ENCODE assay signal across 10 cellular contexts in the genomic region with DNA sequence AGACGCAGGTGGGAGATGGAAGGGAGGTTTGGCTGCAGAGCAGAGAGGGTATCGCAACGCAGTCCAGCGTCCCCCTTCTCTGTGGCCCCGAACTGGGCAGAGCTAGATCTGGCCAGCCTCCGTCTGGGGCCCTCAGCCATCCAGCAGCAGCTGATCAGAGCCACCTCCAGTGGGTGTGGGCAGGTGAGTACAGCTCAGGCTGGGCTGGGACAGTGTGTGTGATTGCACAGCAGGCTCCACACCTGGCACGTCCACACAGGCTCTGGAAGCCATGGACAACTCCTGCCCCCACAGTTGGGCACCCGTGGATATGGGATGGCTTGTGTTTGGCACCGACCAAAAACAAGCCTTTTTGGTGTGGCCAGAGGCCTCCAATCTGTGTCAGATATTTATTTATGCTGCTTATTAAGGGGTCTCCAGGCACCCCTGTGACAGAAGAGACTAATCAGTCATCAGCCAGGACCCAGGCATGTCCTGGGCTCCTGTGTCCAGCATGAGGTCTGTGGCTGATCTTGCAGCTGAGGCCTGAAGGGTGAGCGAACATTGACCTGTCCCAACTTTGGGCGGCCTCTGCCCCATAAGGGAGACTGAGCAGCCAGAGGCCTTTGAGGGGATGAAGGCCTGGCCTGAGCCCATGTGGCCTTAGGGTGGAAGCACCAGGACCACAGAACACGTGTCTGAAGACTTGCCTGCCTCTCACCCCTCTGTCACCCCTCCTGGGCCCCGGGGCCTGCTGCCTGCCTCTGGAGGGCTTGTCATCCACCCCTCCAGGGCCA. TPM values are rescaled to one million over a fixed set of nuclear protein-coding genes. Genes with fewer than 3 reads are reported as not detected.
DNase-seq lines count a peak whose midpoint lies in the region; ATAC-seq and TF ChIP-seq lines count a peak whose summit lies in the region.
"Had no signal": no experiment of that assay in that cellular context is flagged by ENCODE, and none has a peak within 500 bp of the region (broad histone marks: within the 10 kb centered on the region; RNA-seq: fewer than 3 reads in every experiment).

No MANE protein-coding gene starts in this region.

- H3K4me3 ChIP-seq in adipocyte (ENCODE audit: low read length) = no peak overlapping the region
- no peak overlapping the region for H3K4me3 ChIP-seq in upper lobe of left lung

- peak overlapping the region; percentile 80 for H3K9ac ChIP-seq in adipocyte (ENCODE audit: low read length)

- no peak for DNase-seq in activated naive CD4-positive, alpha-beta T cell treated with anti-CD3 and anti-CD28 coated beads, Interleukin-2, amount 10 ng/mL, durations not matched to agents 7 days and 5 days
- DNase-seq in activated naive CD4-positive, alpha-beta T cell treated with anti-CD3 and anti-CD28 coated beads, Interleukin-2, amount 50 U/mL, for 16 hours = no peak
- no peak for DNase-seq in adipocyte (ENCODE audit: low read depth)
- no peak for DNase-seq in memory B cell (ENCODE audit: low spot score in 2 of 2)
- peak in 1 of 2 donors; percentile 48 for DNase-seq in upper lobe of left lung
- DNase-seq in endothelial cell (ENCODE audit: low spot score) = no peak
- DNase-seq in globus pallidus (ENCODE audit: low spot score) = no peak
- DNase-seq: NCI-H748 treated with DMSO at 0.1 percent for 48 hours had no signal

- H3K9me3 ChIP-seq in adipocyte (ENCODE audit: control insufficient read depth, low read length) (no peaks in the 10 kb centered on the region), upper lobe of left lung (no peaks in the 10 kb centered on the region)

- TF ChIP-seq EP300 in upper lobe of left lung (IDR thresholded peaks at IDR 0.05) = no peak

- peak overlapping the region; percentile 84 for H3K27ac Mint-ChIP-seq in activated naive CD4-positive, alpha-beta T cell treated with anti-CD3 and anti-CD28 coated beads, Interleukin-2, amount 10 ng/mL, durations not matched to agents 7 days and 5 days
- peak overlapping the region; percentile 74 for H3K27ac Mint-ChIP-seq in memory B cell
- no peak overlapping the region for H3K27ac Mint-ChIP-seq in endothelial cell (ENCODE audit: unreplicated experiment)

- peaks cover 32% of the 10 kb centered on the region for H3K4me1 ChIP-seq in adipocyte (ENCODE audit: control insufficient read depth, insufficient read depth, low read length)
- H3K4me1 ChIP-seq in upper lobe of left lung = peaks cover 10 to 33% (median 27%) of the 10 kb centered on the region in 4 donors

- TF ChIP-seq POLR2A in upper lobe of left lung (IDR thresholded peaks at IDR 0.05) = no peak

- H3K4me3 Mint-ChIP-seq in activated naive CD4-positive, alpha-beta T cell treated with anti-CD3 and anti-CD28 coated beads, Interleukin-2, amount 10 ng/mL, durations not matched to agents 7 days and 5 days = no peak overlapping the region
- H3K4me3 Mint-ChIP-seq in memory B cell = no peak overlapping the region
- H3K4me3 Mint-ChIP-seq in endothelial cell (ENCODE audit: unreplicated experiment) = no peak overlapping the region

- peak overlapping the region; percentile 64 to 83 (median 80) for H3K27ac ChIP-seq in upper lobe of left lung

- WGBS in upper lobe of left lung, 2 donors = 70 to 90% methylated on average over 3 to 13 of the region's 13 CpGs

- H3K36me3 ChIP-seq in adipocyte (ENCODE audit: control insufficient read depth, insufficient read depth, low read length, severe bottlenecking) (peaks cover 81% of the 10 kb centered on the region), upper lobe of left lung (peaks cover 17 to 73% (median 57%) of the 10 kb centered on the region in 4 donors)

- peaks cover 25% of the 10 kb centered on the region for H3K36me3 Mint-ChIP-seq in activated naive CD4-positive, alpha-beta T cell treated with anti-CD3 and anti-CD28 coated beads, Interleukin-2, amount 10 ng/mL, durations not matched to agents 7 days and 5 days
- H3K36me3 Mint-ChIP-seq in memory B cell (peaks cover 13% of the 10 kb centered on the region), endothelial cell (ENCODE audit: low read depth, unreplicated experiment) (peaks cover 29% of the 10 kb centered on the region)

- H3K9me3 Mint-ChIP-seq in activated naive CD4-positive, alpha-beta T cell treated with anti-CD3 and anti-CD28 coated beads, Interleukin-2, amount 10 ng/mL, durations not matched to agents 7 days and 5 days = no peaks in the 10 kb centered on the region
- H3K9me3 Mint-ChIP-seq in memory B cell (no peaks in the 10 kb centered on the region), endothelial cell (ENCODE audit: unreplicated experiment) (no peaks in the 10 kb centered on the region)

- H3K27me3 ChIP-seq in adipocyte (replicated peaks; ENCODE audit: control insufficient read depth, insufficient read depth, low read length) (no peaks in the 10 kb centered on the region), upper lobe of left lung (no peaks in the 10 kb centered on the region)

- CTCF ChIA-PET in activated naive CD4-positive, alpha-beta T cell treated with anti-CD3 and anti-CD28 coated beads, Interleukin-2, amount 10 ng/mL, durations not matched to agents 7 days and 5 days (lab: Charles Lee) = interaction anchor here (1.0 to 7.2 kb wide), 6 partner anchors 7 to 122 kb away, joined by 3 to 101 read pairs (median 4); a partner anchor contains a TSS

- H3K4me1 Mint-ChIP-seq in activated naive CD4-positive, alpha-beta T cell treated with anti-CD3 and anti-CD28 coated beads, Interleukin-2, amount 10 ng/mL, durations not matched to agents 7 days and 5 days = peaks cover 19% of the 10 kb centered on the region
- peaks cover 8% of the 10 kb centered on the region for H3K4me1 Mint-ChIP-seq in memory B cell
- no peaks in the 10 kb centered on the region for H3K4me1 Mint-ChIP-seq in endothelial cell (ENCODE audit: unreplicated experiment)

- ATAC-seq in memory B cell (ENCODE audit: low read depth) = no peak
- ATAC-seq in upper lobe of left lung (ENCODE audit: low FRiP score in 2 of 2) = no peak
- ATAC-seq in GM18873 (IDR thresholded peaks at IDR 0.05; ENCODE audit: low FRiP score, unreplicated experiment) = no peak

- H3K27me3 Mint-ChIP-seq in activated naive CD4-positive, alpha-beta T cell treated with anti-CD3 and anti-CD28 coated beads, Interleukin-2, amount 10 ng/mL, durations not matched to agents 7 days and 5 days = no peaks in the 10 kb centered on the region
- H3K27me3 Mint-ChIP-seq in memory B cell (no peaks in the 10 kb centered on the region), endothelial cell (ENCODE audit: unreplicated experiment) (peaks cover 5% of the 10 kb centered on the region)

- TF ChIP-seq CTCF in upper lobe of left lung (IDR thresholded peaks at IDR 0.05) = no peak
- TF ChIP-seq CTCF in endothelial cell (IDR thresholded peaks at IDR 0.05; ENCODE audit: unreplicated experiment) = no peak

RNA-seq across cellular contexts. Expression of a gene that starts 18.6 kb away (rescaled TPM):
- total RNA-seq in upper lobe of left lung (10 to 100 TPM; 35.6 to 73.5 (median 53.0) TPM), endothelial cell (ENCODE audit: unreplicated experiment) (20.8 TPM)

RNA-seq across cellular contexts. Expression of a gene that starts 35.2 kb away (rescaled TPM):
- total RNA-seq in upper lobe of left lung (1 to 10 TPM; 1.3 to 8.4 (median 5.7) TPM), endothelial cell (ENCODE audit: unreplicated experiment) (not detected)
- total RNA-seq: dermis microvascular lymphatic vessel endothelial cell had no signal

RNA-seq across cellular contexts. Expression of a gene that starts 56.7 kb away (rescaled TPM):
- total RNA-seq in upper lobe of left lung (100 to 1,000 TPM in 1 of 6 donors, 10 to 100 TPM in 5; 51.3 to 102 (median 83.4) TPM), endothelial cell (ENCODE audit: unreplicated experiment) (83.5 TPM)

RNA-seq across cellular contexts. Expression of a gene that starts 57.1 kb away (rescaled TPM):
- total RNA-seq in upper lobe of left lung (10 to 100 TPM in 5 of 6 donors, 1 to 10 TPM in 1; 9.4 to 49.3 (median 31.2) TPM), endothelial cell (ENCODE audit: unreplicated experiment) (54.6 TPM)
